In genomic region chr10:70163448-70163847, GRCh38 we compare ENCODE assay signal across 12 cellular contexts. TPM values are rescaled to one million over a fixed set of nuclear protein-coding genes. Genes with fewer than 3 reads are reported as not detected.
A peak's percentile ranks its signal among the peaks of the same experiment; 100 is the strongest.
DNase-seq lines count a peak whose midpoint lies in the region; ATAC-seq and TF ChIP-seq lines count a peak whose summit lies in the region.
"Had no signal": no experiment of that assay in that cellular context is flagged by ENCODE, and none has a peak within 500 bp of the region (broad histone marks: within the 10 kb centered on the region; RNA-seq: fewer than 3 reads in every experiment).

No MANE protein-coding gene starts in this region.

- H3K4me3 ChIP-seq in CD4-positive, CD25-positive, alpha-beta regulatory T cell (ENCODE audit: low read depth, low read length) = peak overlapping the region; percentile 69
- H3K4me3 ChIP-seq in DND-41 (ENCODE audit: low read depth in 1 of 2, low read length in 2 of 2) = no peak overlapping the region
- H3K4me3 ChIP-seq: right lobe of liver, SK-N-MC, thoracic aorta had no signal

- peak overlapping the region; percentile 55 for H3K27ac ChIP-seq in CD4-positive, CD25-positive, alpha-beta regulatory T cell (ENCODE audit: insufficient read depth, low read length, poor library complexity, severe bottlenecking)
- H3K27ac ChIP-seq in DND-41 (ENCODE audit: low read length) = no peak overlapping the region
- H3K27ac ChIP-seq: right lobe of liver, SK-N-MC, thoracic aorta had no signal

- no peak for ATAC-seq in CD4-positive, CD25-positive, alpha-beta regulatory T cell (ENCODE audit: low read depth in 2 of 2)
- no peak for ATAC-seq in DND-41 (ENCODE audit: insufficient read depth, low read depth)
- ATAC-seq in esophagus mucosa = no peak

- H3K36me3 Mint-ChIP-seq in CD4-positive, CD25-positive, alpha-beta regulatory T cell = peaks cover 32% of the 10 kb centered on the region
- peaks cover 83% of the 10 kb centered on the region for H3K36me3 Mint-ChIP-seq in activated T-helper 2 cell treated with anti-CD3 and anti-CD28 coated beads, Interferon-gamma antibody, Interleukin-2, Interleukin-4, amounts not matched to agents 10 μg/mL and 5 μg/mL and 100 μg/mL, durations not matched to agents 14 hours and 24 hours and 36 hours (ENCODE audit: low read depth)
- peaks cover 43% of the 10 kb centered on the region for H3K36me3 Mint-ChIP-seq in nephron progenitor cell (ENCODE audit: low read depth)

- peak overlapping the region in 1 of 3 donors; percentile 86 for H3K27ac Mint-ChIP-seq in CD4-positive, CD25-positive, alpha-beta regulatory T cell
- H3K27ac Mint-ChIP-seq in activated T-helper 2 cell treated with anti-CD3 and anti-CD28 coated beads, Interferon-gamma antibody, Interleukin-2, Interleukin-4, amounts not matched to agents 10 μg/mL and 5 μg/mL and 100 μg/mL, durations not matched to agents 14 hours and 24 hours and 36 hours = peak overlapping the region; percentile 88
- H3K27ac Mint-ChIP-seq in nephron progenitor cell = peak overlapping the region; percentile 2

- peaks cover 51% of the 10 kb centered on the region for H3K4me1 ChIP-seq in CD4-positive, CD25-positive, alpha-beta regulatory T cell (ENCODE audit: control insufficient read depth, insufficient read depth, low read length, poor library complexity, severe bottlenecking)
- H3K4me1 ChIP-seq in DND-41 (ENCODE audit: insufficient read depth, low read length) = peaks cover 49% of the 10 kb centered on the region

- no peaks in the 10 kb centered on the region for H3K27me3 Mint-ChIP-seq in CD4-positive, CD25-positive, alpha-beta regulatory T cell
- H3K27me3 Mint-ChIP-seq in activated T-helper 2 cell treated with anti-CD3 and anti-CD28 coated beads, Interferon-gamma antibody, Interleukin-2, Interleukin-4, amounts not matched to agents 10 μg/mL and 5 μg/mL and 100 μg/mL, durations not matched to agents 14 hours and 24 hours and 36 hours (ENCODE audit: low read depth) = no peaks in the 10 kb centered on the region
- H3K27me3 Mint-ChIP-seq in nephron progenitor cell (ENCODE audit: low read depth, poor library complexity) = no peaks in the 10 kb centered on the region

- H3K36me3 ChIP-seq in CD4-positive, CD25-positive, alpha-beta regulatory T cell (ENCODE audit: control insufficient read depth, insufficient read depth, low read length) = peaks cover 45% of the 10 kb centered on the region
- peaks cover 70% of the 10 kb centered on the region for H3K36me3 ChIP-seq in DND-41 (ENCODE audit: insufficient read depth, low read length)
- H3K36me3 ChIP-seq: thoracic aorta had no signal

- peaks cover 66% of the 10 kb centered on the region for H4K20me1 ChIP-seq in DND-41 (ENCODE audit: insufficient read depth, low read length)

- H3K4me3 Mint-ChIP-seq in CD4-positive, CD25-positive, alpha-beta regulatory T cell = peak overlapping the region in 3 of 4 donors; percentile 58 to 63 (median 61)
- H3K4me3 Mint-ChIP-seq in activated T-helper 2 cell treated with anti-CD3 and anti-CD28 coated beads, Interferon-gamma antibody, Interleukin-2, Interleukin-4, amounts not matched to agents 10 μg/mL and 5 μg/mL and 100 μg/mL, durations not matched to agents 14 hours and 24 hours and 36 hours (ENCODE audit: low read depth) = peak overlapping the region; percentile 63
- no peak overlapping the region for H3K4me3 Mint-ChIP-seq in nephron progenitor cell

- no peaks in the 10 kb centered on the region for H3K9me3 Mint-ChIP-seq in CD4-positive, CD25-positive, alpha-beta regulatory T cell
- H3K9me3 Mint-ChIP-seq in activated T-helper 2 cell treated with anti-CD3 and anti-CD28 coated beads, Interferon-gamma antibody, Interleukin-2, Interleukin-4, amounts not matched to agents 10 μg/mL and 5 μg/mL and 100 μg/mL, durations not matched to agents 14 hours and 24 hours and 36 hours = no peaks in the 10 kb centered on the region
- H3K9me3 Mint-ChIP-seq in nephron progenitor cell = no peaks in the 10 kb centered on the region

- intact Hi-C loops in activated T-helper 2 cell treated with anti-CD3 and anti-CD28 coated beads, Interferon-gamma antibody, Interleukin-2, Interleukin-4, amounts not matched to agents 10 μg/mL and 5 μg/mL and 100 μg/mL, durations not matched to agents 14 hours and 24 hours and 36 hours (cut with micrococcal nuclease) = loop anchor here (2.0 to 5.0 kb wide), 3 partner anchors 34 to 109 kb away; partner anchors contain the start of gene PPA1

- no peak for DNase-seq in CD4-positive, CD25-positive, alpha-beta regulatory T cell
- DNase-seq in DND-41 (no peak), nephron progenitor cell (no peak), AG08395 (ENCODE audit: low spot score) (no peak), SKM-1 (lab: John Stamatoyannopoulos, UW; ENCODE audit: unreplicated experiment) (no peak)
- DNase-seq in activated T-helper 2 cell treated with anti-CD3 and anti-CD28 coated beads, Interferon-gamma antibody, Interleukin-2, Interleukin-4, amounts not matched to agents 10 μg/mL and 5 μg/mL and 100 μg/mL, durations not matched to agents 14 hours and 24 hours and 36 hours (ENCODE audit: low spot score) = no peak
- DNase-seq: NCI-H1105, occipital lobe, right lobe of liver had no signal

- TF ChIP-seq CTCF in DND-41 (IDR thresholded peaks at IDR 0.05; ENCODE audit: borderline replicate concordance, extremely low read depth, low read length, poor library complexity, severe bottlenecking) (no peak), nephron progenitor cell (IDR thresholded peaks at IDR 0.05) (no peak)

- H3K4me2 ChIP-seq in DND-41 (ENCODE audit: insufficient read depth, low read length) = peak overlapping the region; percentile 16; the same call in 1 of the 2 replicates

- no peak overlapping the region for H2AFZ ChIP-seq in DND-41 (ENCODE audit: low read depth, low read length)

- no peaks in the 10 kb centered on the region for H3K27me3 ChIP-seq in CD4-positive, CD25-positive, alpha-beta regulatory T cell (ENCODE audit: control insufficient read depth, insufficient read depth, low read length)
- no peaks in the 10 kb centered on the region for H3K27me3 ChIP-seq in DND-41 (ENCODE audit: insufficient read depth, low read length, poor library complexity)
- H3K27me3 ChIP-seq: right lobe of liver had no signal

- peaks cover 91% of the 10 kb centered on the region for H3K79me2 ChIP-seq in DND-41 (ENCODE audit: insufficient read depth, low read length)

- no peaks in the 10 kb centered on the region for H3K9me3 ChIP-seq in CD4-positive, CD25-positive, alpha-beta regulatory T cell (ENCODE audit: control insufficient read depth in 2 of 2, low read length in 2 of 2)
- no peaks in the 10 kb centered on the region for H3K9me3 ChIP-seq in DND-41 (ENCODE audit: insufficient read depth, low read length, severe bottlenecking)
- H3K9me3 ChIP-seq: right lobe of liver, thoracic aorta had no signal

- peaks cover 45 to 82% (median 70%) of the 10 kb centered on the region in 4 donors for H3K4me1 Mint-ChIP-seq in CD4-positive, CD25-positive, alpha-beta regulatory T cell
- H3K4me1 Mint-ChIP-seq in activated T-helper 2 cell treated with anti-CD3 and anti-CD28 coated beads, Interferon-gamma antibody, Interleukin-2, Interleukin-4, amounts not matched to agents 10 μg/mL and 5 μg/mL and 100 μg/mL, durations not matched to agents 14 hours and 24 hours and 36 hours (ENCODE audit: low read depth) = peaks cover 61% of the 10 kb centered on the region
- peaks cover 31% of the 10 kb centered on the region for H3K4me1 Mint-ChIP-seq in nephron progenitor cell

- no peak overlapping the region for H3K9ac ChIP-seq in DND-41 (ENCODE audit: low read depth, low read length)

RNA-seq across cellular contexts. Expression of gene SAR1A, which starts 6.9 kb away (rescaled TPM):
- 108 TPM for total RNA-seq in CD4-positive, CD25-positive, alpha-beta regulatory T cell
- polyA plus RNA-seq in CD4-positive, CD25-positive, alpha-beta regulatory T cell = 10 to 100 TPM; 14.5 to 46.4 (median 31.1) TPM
- total RNA-seq in activated T-helper 2 cell treated with anti-CD3 and anti-CD28 coated beads, Interferon-gamma antibody, Interleukin-2, Interleukin-4, amounts not matched to agents 10 μg/mL and 5 μg/mL and 100 μg/mL, durations not matched to agents 14 hours and 24 hours and 36 hours = 115 and 129 TPM in 2 replicates
- 67.6 TPM for total RNA-seq in esophagus mucosa

RNA-seq across cellular contexts. Expression of gene TYSND1, which starts 16.9 kb away (rescaled TPM):
- total RNA-seq in CD4-positive, CD25-positive, alpha-beta regulatory T cell = 15.2 TPM
- polyA plus RNA-seq in CD4-positive, CD25-positive, alpha-beta regulatory T cell = 10 to 100 TPM; 15.0 to 28.1 (median 20.3) TPM
- total RNA-seq in activated T-helper 2 cell treated with anti-CD3 and anti-CD28 coated beads, Interferon-gamma antibody, Interleukin-2, Interleukin-4, amounts not matched to agents 10 μg/mL and 5 μg/mL and 100 μg/mL, durations not matched to agents 14 hours and 24 hours and 36 hours = 12.5 and 13.6 TPM in 2 replicates
- total RNA-seq in esophagus mucosa = 16.0 TPM

RNA-seq across cellular contexts. Expression of gene AIFM2, which starts 30.8 kb away (rescaled TPM):
- 5.5 TPM for total RNA-seq in CD4-positive, CD25-positive, alpha-beta regulatory T cell
- polyA plus RNA-seq in CD4-positive, CD25-positive, alpha-beta regulatory T cell = 1 to 10 TPM; 2.0 to 2.4 (median 2.2) TPM
- total RNA-seq in activated T-helper 2 cell treated with anti-CD3 and anti-CD28 coated beads, Interferon-gamma antibody, Interleukin-2, Interleukin-4, amounts not matched to agents 10 μg/mL and 5 μg/mL and 100 μg/mL, durations not matched to agents 14 hours and 24 hours and 36 hours = 9.5 and 11.6 TPM in 2 replicates
- total RNA-seq in esophagus mucosa = 3.7 TPM
